ENCODE assay signal across 8 cellular contexts in genomic region chr22:38298312-38299000, GRCh38. TPM values are rescaled to one million over a fixed set of nuclear protein-coding genes. Genes with fewer than 3 reads are reported as not detected.
DNase-seq lines count a peak whose midpoint lies in the region; ATAC-seq and TF ChIP-seq lines count a peak whose summit lies in the region.

No MANE protein-coding gene starts in this region.

- peaks cover 4% of the 10 kb centered on the region for H3K4me1 ChIP-seq in ACC112 (ENCODE audit: control insufficient read depth, insufficient read depth, low read length, unreplicated experiment)
- peaks cover 0 to 41% (median 6%) of the 10 kb centered on the region in 4 donors for H3K4me1 ChIP-seq in tibial artery

- H3K4me3 Mint-ChIP-seq in activated CD4-positive, alpha-beta memory T cell treated with anti-CD3 and anti-CD28 coated beads for 36 hours = no peak overlapping the region
- no peak overlapping the region for H3K4me3 Mint-ChIP-seq in stimulated activated naive B cell treated with anti-CD40 and anti-IgM and Interleukin-4, amounts not matched to agents 10 μg/mL and 1 μg/mL and 100 μg/mL, for 72 hours

- no peaks in the 10 kb centered on the region for H3K9me3 ChIP-seq in tibial artery

- H3K36me3 Mint-ChIP-seq in activated CD4-positive, alpha-beta memory T cell treated with anti-CD3 and anti-CD28 coated beads for 36 hours = peaks cover 37% of the 10 kb centered on the region
- peaks cover 40 to 61% of the 10 kb centered on the region in 2 donors for H3K36me3 Mint-ChIP-seq in stimulated activated naive B cell treated with anti-CD40 and anti-IgM and Interleukin-4, amounts not matched to agents 10 μg/mL and 1 μg/mL and 100 μg/mL, for 72 hours

- H3K27ac ChIP-seq in ACC112 (ENCODE audit: low read depth, low read length) = peak overlapping the region; percentile 59
- H3K27ac ChIP-seq in tibial artery = no peak overlapping the region

- no peak overlapping the region for H2AFZ ChIP-seq in ACC112 (ENCODE audit: low read length, unreplicated experiment)

- CTCF ChIA-PET in HEK293T (lab: Yijun Ruan, JAX) = interaction anchor here (0.5 to 1.6 kb wide), 4 partner anchors 9 to 56 kb away, joined by 3 to 5 read pairs (median 4); no protein-coding TSS in a partner anchor
- CTCF ChIA-PET in activated CD4-positive, alpha-beta memory T cell treated with anti-CD3 and anti-CD28 coated beads for 36 hours (lab: Charles Lee) = interaction anchor here (0.7 to 1.3 kb wide), 6 partner anchors 13 to 246 kb away, joined by 3 to 5 read pairs (median 4); no protein-coding TSS in a partner anchor

- DNase-seq in HEK293T (ENCODE audit: extremely low spot score) (peak; percentile 73), fibroblast of the aortic adventitia (ENCODE audit: low read depth) (peak; percentile 90), tibial artery (no peak)
- DNase-seq in activated CD4-positive, alpha-beta memory T cell treated with anti-CD3 and anti-CD28 coated beads for 36 hours = peak; percentile 60
- no peak for DNase-seq in stimulated activated naive B cell treated with anti-CD40 and anti-IgM and Interleukin-4, amounts not matched to agents 10 μg/mL and 1 μg/mL and 100 μg/mL, for 72 hours

- ATAC-seq in stimulated activated naive B cell treated with anti-CD40 and anti-IgM and Interleukin-4, amounts not matched to agents 10 μg/mL and 1 μg/mL and 100 μg/mL, for 72 hours (replicated peaks) = peak; percentile 73 to 74
- no peak for ATAC-seq in HG03442 (IDR thresholded peaks at IDR 0.05; ENCODE audit: unreplicated experiment)
- no peak for ATAC-seq in HG03039 (IDR thresholded peaks at IDR 0.05; ENCODE audit: unreplicated experiment)

- H3K79me2 ChIP-seq in ACC112 (ENCODE audit: control insufficient read depth, insufficient read depth, low read length, unreplicated experiment) = peaks cover 27% of the 10 kb centered on the region

- H3K27ac Mint-ChIP-seq in activated CD4-positive, alpha-beta memory T cell treated with anti-CD3 and anti-CD28 coated beads for 36 hours = no peak overlapping the region
- H3K27ac Mint-ChIP-seq in stimulated activated naive B cell treated with anti-CD40 and anti-IgM and Interleukin-4, amounts not matched to agents 10 μg/mL and 1 μg/mL and 100 μg/mL, for 72 hours = peak overlapping the region; percentile 37

- no peaks in the 10 kb centered on the region for H3K9me3 Mint-ChIP-seq in activated CD4-positive, alpha-beta memory T cell treated with anti-CD3 and anti-CD28 coated beads for 36 hours
- H3K9me3 Mint-ChIP-seq in stimulated activated naive B cell treated with anti-CD40 and anti-IgM and Interleukin-4, amounts not matched to agents 10 μg/mL and 1 μg/mL and 100 μg/mL, for 72 hours = no peaks in the 10 kb centered on the region

- H3K36me3 ChIP-seq in ACC112 (ENCODE audit: insufficient read depth, low read length) (peaks cover 5% of the 10 kb centered on the region; the same call in 1 of the 2 replicates), tibial artery (peaks cover 92 to 100% (median 100%) of the 10 kb centered on the region in 3 donors)

- TF ChIP-seq CTCF in fibroblast of the aortic adventitia (IDR thresholded peaks at IDR 0.05; ENCODE audit: insufficient read depth, low read length) (peak; percentile 44), tibial artery (IDR thresholded peaks at IDR 0.05) (no peak)

- H3K4me3 ChIP-seq in ACC112 (ENCODE audit: low read depth, low read length) = no peak overlapping the region
- no peak overlapping the region for H3K4me3 ChIP-seq in fibroblast of the aortic adventitia (ENCODE audit: low read depth, low read length)
- H3K4me3 ChIP-seq in tibial artery = no peak overlapping the region

- POLR2A ChIA-PET in HEK293T (lab: Yijun Ruan, JAX) = interaction anchor here (1.1 kb wide), 1 partner anchor 19 kb away, joined by 4 read pairs; the partner anchor contains the start of gene CSNK1E
- POLR2A ChIA-PET in activated CD4-positive, alpha-beta memory T cell treated with anti-CD3 and anti-CD28 coated beads for 36 hours (lab: Charles Lee) = no interaction called here

- H3K27me3 ChIP-seq in ACC112 (ENCODE audit: insufficient read depth, low read length) = no peaks in the 10 kb centered on the region
- H3K27me3 ChIP-seq in tibial artery = no peaks in the 10 kb centered on the region

- H3K27me3 Mint-ChIP-seq in activated CD4-positive, alpha-beta memory T cell treated with anti-CD3 and anti-CD28 coated beads for 36 hours = no peaks in the 10 kb centered on the region
- no peaks in the 10 kb centered on the region for H3K27me3 Mint-ChIP-seq in stimulated activated naive B cell treated with anti-CD40 and anti-IgM and Interleukin-4, amounts not matched to agents 10 μg/mL and 1 μg/mL and 100 μg/mL, for 72 hours

- no peaks in the 10 kb centered on the region for H3K4me1 Mint-ChIP-seq in activated CD4-positive, alpha-beta memory T cell treated with anti-CD3 and anti-CD28 coated beads for 36 hours (ENCODE audit: low read depth)
- peaks cover 0 to 4% of the 10 kb centered on the region in 2 donors for H3K4me1 Mint-ChIP-seq in stimulated activated naive B cell treated with anti-CD40 and anti-IgM and Interleukin-4, amounts not matched to agents 10 μg/mL and 1 μg/mL and 100 μg/mL, for 72 hours

- intact Hi-C loops in activated CD4-positive, alpha-beta memory T cell treated with anti-CD3 and anti-CD28 coated beads for 36 hours (cut with micrococcal nuclease) = loop anchor here (2.0 kb wide), 1 partner anchor 54 kb away; no protein-coding TSS in a partner anchor
- intact Hi-C loops in tibial artery (cut with DNase I; ENCODE audit: low total_unique reads) = no loop called here

TF ChIP-seq in HEK293T, 16 proteins besides CTCF, POLR2A, EP300 and RAD21:
- TF ChIP-seq ZNF384 (IDR thresholded peaks at IDR 0.05) = no peak
- TF ChIP-seq HDGF (IDR thresholded peaks at IDR 0.05; ENCODE audit: borderline replicate concordance) = peak; percentile 49; the same call in 1 of the 2 replicates

RNA-seq across cellular contexts. Expression of gene CSNK1E, which starts 18.8 kb away (rescaled TPM):
- total RNA-seq in activated CD4-positive, alpha-beta memory T cell treated with anti-CD3 and anti-CD28 coated beads for 36 hours = 100 to 1,000 TPM; 104 to 105 TPM
- total RNA-seq in fibroblast of the aortic adventitia (ENCODE audit: low replicate concordance) = 31.5 and 94.7 TPM in 2 replicates

RNA-seq across cellular contexts. Expression of gene TMEM184B, which starts 25.6 kb away (rescaled TPM):
- total RNA-seq in activated CD4-positive, alpha-beta memory T cell treated with anti-CD3 and anti-CD28 coated beads for 36 hours = 10 to 100 TPM; 24.4 to 26.6 TPM
- total RNA-seq in fibroblast of the aortic adventitia (ENCODE audit: low replicate concordance) = 20.2 and 46.0 TPM in 2 replicates

Comparison
In these comparisons a context has a peak if more than half of its experiments do, and no peak if none do; other contexts are left out.
1. DNase-seq: peak in HEK293T (single experiment), activated CD4-positive, alpha-beta memory T cell treated with anti-CD3 and anti-CD28 coated beads for 36 hours (single experiment) and fibroblast of the aortic adventitia (single experiment); none in stimulated activated naive B cell treated with anti-CD40 and anti-IgM and Interleukin-4, amounts not matched to agents 10 μg/mL and 1 μg/mL and 100 μg/mL, for 72 hours (single experiment) and tibial artery (0 of 2).
2. ATAC-seq: peak in stimulated activated naive B cell treated with anti-CD40 and anti-IgM and Interleukin-4, amounts not matched to agents 10 μg/mL and 1 μg/mL and 100 μg/mL, for 72 hours (2 of 2); none in HG03442 (single experiment) and HG03039 (single experiment).